ENCODE assay signal across 7 cellular contexts in the genomic region with DNA sequence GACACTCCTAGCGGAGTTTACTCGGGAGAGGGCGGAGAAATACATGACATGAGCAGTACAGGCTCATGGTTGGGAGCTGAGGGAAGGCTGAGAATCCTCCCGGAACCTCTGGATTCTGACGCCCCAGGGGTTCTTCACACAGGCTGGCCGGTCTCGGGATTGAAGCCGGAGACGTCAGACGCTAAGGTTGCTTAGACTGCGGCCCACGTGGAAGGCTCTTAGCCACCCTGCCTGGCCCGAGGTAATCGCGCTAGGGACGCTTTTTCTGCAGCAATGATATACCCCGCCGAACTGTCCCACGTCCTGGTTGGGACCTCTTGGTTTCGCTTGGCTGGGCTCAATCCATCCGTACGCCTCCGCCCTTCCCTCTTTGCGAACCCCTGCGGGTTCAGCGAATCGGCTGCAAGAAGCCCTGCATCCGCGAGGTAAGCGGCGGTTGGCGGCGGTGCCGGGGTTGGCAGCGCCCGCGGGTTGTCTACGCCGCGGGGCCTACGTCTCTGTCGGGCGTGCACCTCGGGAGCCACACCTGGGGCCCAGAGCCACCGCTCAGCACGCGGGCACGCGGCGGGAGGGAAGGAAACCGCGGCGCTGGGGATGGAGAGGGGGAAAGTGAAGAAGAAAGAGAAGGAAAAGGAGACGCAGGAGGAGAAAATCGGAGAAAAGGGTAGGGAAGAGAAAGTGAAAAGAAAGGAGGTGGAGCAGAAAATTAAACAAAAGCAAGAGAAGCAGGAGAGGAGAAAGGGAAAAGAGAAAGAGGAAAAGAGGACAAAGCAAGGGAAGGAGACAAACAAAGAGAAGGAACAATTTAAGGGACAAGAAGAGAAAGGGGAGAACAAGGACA. TPM values are rescaled to one million over a fixed set of nuclear protein-coding genes. Genes with fewer than 3 reads are reported as not detected.
A peak's percentile ranks its signal among the peaks of the same experiment; 100 is the strongest.
DNase-seq lines count a peak whose midpoint lies in the region; ATAC-seq and TF ChIP-seq lines count a peak whose summit lies in the region.

A gene with protein sequence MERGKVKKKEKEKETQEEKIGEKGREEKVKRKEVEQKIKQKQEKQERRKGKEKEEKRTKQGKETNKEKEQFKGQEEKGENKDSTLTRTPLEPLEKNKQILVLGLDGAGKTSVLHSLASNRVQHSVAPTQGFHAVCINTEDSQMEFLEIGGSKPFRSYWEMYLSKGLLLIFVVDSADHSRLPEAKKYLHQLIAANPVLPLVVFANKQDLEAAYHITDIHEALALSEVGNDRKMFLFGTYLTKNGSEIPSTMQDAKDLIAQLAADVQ (plus strand): TSS at position 523 of the 841 bp plus-strand sequence. CDS start 72 bp downstream, at position 595.

- TF ChIP-seq CTCF in coronary artery (IDR thresholded peaks at IDR 0.05) (no peak), right lobe of liver (IDR thresholded peaks at IDR 0.05) (no peak)

- 8% methylated on average over 41 of the region's 55 CpGs for WGBS in right lobe of liver (ENCODE audit: insufficient coverage, low coverage, low lambda C conversion rate, missing lambda C conversion rate)

- no peak for TF ChIP-seq POLR2A in right lobe of liver (IDR thresholded peaks at IDR 0.05)

- peak within 1 kb of the TSS; percentile 60 for H3K27ac Mint-ChIP-seq in activated CD4-positive, alpha-beta T cell treated with anti-CD3 and anti-CD28 coated beads, Interleukin-2, amount 10 ng/mL, durations not matched to agents 24 days and 14 days

- peaks cover 13% of the 10 kb centered on the region for H3K27me3 Mint-ChIP-seq in activated CD4-positive, alpha-beta T cell treated with anti-CD3 and anti-CD28 coated beads, Interleukin-2, amount 10 ng/mL, durations not matched to agents 24 days and 14 days

- peak within 1 kb of the TSS; percentile 26 for H3K9ac ChIP-seq in HUES48 (ENCODE audit: low read depth, low read length)

- H3K36me3 Mint-ChIP-seq in activated CD4-positive, alpha-beta T cell treated with anti-CD3 and anti-CD28 coated beads, Interleukin-2, amount 10 ng/mL, durations not matched to agents 24 days and 14 days (ENCODE audit: low read depth): peaks cover 19% of the 10 kb centered on the region

- intact Hi-C loops in activated CD4-positive, alpha-beta T cell treated with anti-CD3 and anti-CD28 coated beads, Interleukin-2, amount 10 ng/mL, durations not matched to agents 24 days and 14 days (cut with micrococcal nuclease): loop anchor here (2.0 to 5.0 kb wide), 3 partner anchors 39 to 332 kb away; no protein-coding TSS in a partner anchor
- intact Hi-C loops in right lobe of liver (cut with DNase I): no loop called here

- no peaks in the 10 kb centered on the region for H3K4me1 ChIP-seq in HUES48 (ENCODE audit: control insufficient read depth, insufficient read depth, low read length)
- H3K4me1 ChIP-seq in right lobe of liver: peaks cover 0 to 6% (median 0%) of the 10 kb centered on the region in 4 donors

- H3K36me3 ChIP-seq in HUES48 (ENCODE audit: control insufficient read depth, insufficient read depth, low read length) (peaks cover 30% of the 10 kb centered on the region), right lobe of liver (peaks cover 0 to 18% (median 9%) of the 10 kb centered on the region in 4 donors)

- peak; percentile 87 for DNase-seq in activated CD4-positive, alpha-beta T cell treated with anti-CD3 and anti-CD28 coated beads, Interleukin-2, amount 10 ng/mL, durations not matched to agents 24 days and 14 days
- peak; percentile 77 for DNase-seq in coronary artery (ENCODE audit: low spot score)
- DNase-seq in right lobe of liver: peak; percentile 55 to 65 (median 59)
- peak; percentile 50 for DNase-seq in stimulated activated CD4-positive, alpha-beta T cell treated with anti-CD3 and anti-CD28 coated beads, Interleukin-2, amount 100 ng/mL, for 4 hours (ENCODE audit: low read depth)
- no peak for DNase-seq in GF-D8 (lab: John Stamatoyannopoulos, UW)

- H3K9me3 ChIP-seq in HUES48 (ENCODE audit: control insufficient read depth, insufficient read depth, low read length) (no peaks in the 10 kb centered on the region), right lobe of liver (no peaks in the 10 kb centered on the region)

- H3K27ac ChIP-seq in HUES48 (ENCODE audit: low read depth, low read length): peak within 1 kb of the TSS; percentile 16
- peak within 1 kb of the TSS; percentile 36 to 66 for H3K27ac ChIP-seq in coronary artery
- H3K27ac ChIP-seq in right lobe of liver: no peak within 1 kb of the TSS

- H3K9me3 Mint-ChIP-seq in activated CD4-positive, alpha-beta T cell treated with anti-CD3 and anti-CD28 coated beads, Interleukin-2, amount 10 ng/mL, durations not matched to agents 24 days and 14 days: no peaks in the 10 kb centered on the region

- H3K4me3 ChIP-seq in HUES48 (ENCODE audit: low read depth, low read length) (peak within 1 kb of the TSS; percentile 57), coronary artery (peak within 1 kb of the TSS; percentile 84), right lobe of liver (peak within 1 kb of the TSS; percentile 44 to 51 (median 49))

- H3K4me1 Mint-ChIP-seq in activated CD4-positive, alpha-beta T cell treated with anti-CD3 and anti-CD28 coated beads, Interleukin-2, amount 10 ng/mL, durations not matched to agents 24 days and 14 days: peaks cover 15% of the 10 kb centered on the region

- peak; percentile 58 for ATAC-seq in GM19035 (IDR thresholded peaks at IDR 0.05; ENCODE audit: unreplicated experiment)
- ATAC-seq in right lobe of liver: peak; percentile 88 to 93 (median 90)

- H3K4me3 Mint-ChIP-seq in activated CD4-positive, alpha-beta T cell treated with anti-CD3 and anti-CD28 coated beads, Interleukin-2, amount 10 ng/mL, durations not matched to agents 24 days and 14 days: peak within 1 kb of the TSS; percentile 87

- peaks cover 18% of the 10 kb centered on the region for H3K27me3 ChIP-seq in HUES48 (ENCODE audit: control insufficient read depth, insufficient read depth, low read length)
- H3K27me3 ChIP-seq in right lobe of liver: no peaks in the 10 kb centered on the region

RNA-seq across cellular contexts. Expression of the gene that starts here (rescaled TPM):
- total RNA-seq in activated CD4-positive, alpha-beta T cell treated with anti-CD3 and anti-CD28 coated beads, Interleukin-2, amount 10 ng/mL, durations not matched to agents 24 days and 14 days: 0.07 TPM in 1 of 2 replicates, not detected in the other
- total RNA-seq in right lobe of liver: under 1 TPM in 1 of 6 experiments, not detected in 5; 0.19 TPM

Comparison
In these comparisons a context has a peak if more than half of its experiments do, and no peak if none do; other contexts are left out.
1. Peak in DNase-seq in activated CD4-positive, alpha-beta T cell treated with anti-CD3 and anti-CD28 coated beads, Interleukin-2, amount 10 ng/mL, durations not matched to agents 24 days and 14 days; RNA of the gene not detected or under 1 TPM.
2. Peak in DNase-seq, ATAC-seq and H3K4me3 ChIP-seq in right lobe of liver; RNA of the gene not detected or under 1 TPM.
3. H3K27ac ChIP-seq: peak in HUES48 (single experiment) and coronary artery (2 of 2); none in right lobe of liver (0 of 3).
4. Peak in every context shown above with its lines, with median percentiles within 50 percentile points of each other: H3K4me3 ChIP-seq.